Comparison of ENCODE assay signal across 9 cellular contexts in the genomic region with DNA sequence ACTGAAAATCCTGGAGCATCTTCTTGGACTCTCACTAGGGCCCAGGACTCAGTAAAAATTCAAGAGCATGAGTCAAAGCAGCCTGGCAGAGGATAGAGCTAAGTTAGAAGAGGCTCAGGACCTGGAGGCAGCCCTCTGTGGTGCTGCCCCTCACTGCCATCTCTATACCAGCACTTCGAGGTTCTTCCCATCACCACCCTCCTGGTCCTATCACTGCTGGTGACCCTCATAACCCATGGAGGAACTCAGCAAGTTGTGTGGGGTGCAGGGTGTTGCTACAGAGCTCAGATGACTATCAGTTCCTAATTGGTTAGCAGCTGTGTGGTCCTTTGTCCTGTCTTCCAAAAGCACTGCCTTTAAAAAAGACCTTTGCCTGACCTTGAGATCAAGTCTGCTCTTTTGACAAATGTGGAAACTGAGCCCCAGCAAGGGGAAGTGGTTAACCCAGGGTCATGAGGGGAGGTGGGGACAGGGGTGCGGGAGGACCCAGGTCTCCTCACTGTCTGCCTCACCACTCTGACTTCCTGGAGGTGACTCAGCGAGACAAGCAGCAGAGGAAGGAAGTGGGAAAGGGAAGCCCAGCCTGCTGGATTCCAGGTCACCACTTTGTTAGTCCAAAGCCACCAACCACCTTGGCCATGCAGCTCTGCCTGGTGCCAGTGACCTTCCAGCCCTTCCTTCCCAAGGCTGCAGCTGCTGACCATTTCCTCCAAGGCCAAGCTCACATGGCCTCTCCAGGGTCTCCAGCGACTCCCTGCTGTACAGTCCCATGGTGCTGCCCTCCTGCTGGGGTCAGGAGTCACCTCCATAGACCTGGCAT.
A peak's percentile ranks its signal among the peaks of the same experiment; 100 is the strongest.
DNase-seq lines count a peak whose midpoint lies in the region; ATAC-seq, FAIRE-seq and TF ChIP-seq lines count a peak whose summit lies in the region.
"Had no signal": no experiment of that assay in that cellular context is flagged by ENCODE, and none has a peak within 500 bp of the region (broad histone marks: within the 10 kb centered on the region; RNA-seq: fewer than 3 reads in every experiment).

No MANE protein-coding gene starts in this region.

- peak; percentile 81 for FAIRE-seq in GM18507 (lab: Jason Lieb, UNC)
- FAIRE-seq: colon had no signal

- H3K36me3 Mint-ChIP-seq in T-cell, result no peaks in the 10 kb centered on the region

- no peaks in the 10 kb centered on the region for H3K36me3 ChIP-seq in heart right ventricle

- DNase-seq in AML-193 (lab: John Stamatoyannopoulos, UW) (peak; percentile 56 to 61), GM18507 (ENCODE audit: extremely low spot score, insufficient read length, low read depth) (no peak), T-cell (peak in 1 of 34 experiments; percentile 32), heart right ventricle (no peak), NCI-H187 treated with DMSO at 0.1 percent for 48 hours (lab: John Stamatoyannopoulos, UW) (no peak), NCI-H2107 treated with DMSO at 0.1 percent for 48 hours (lab: John Stamatoyannopoulos, UW; ENCODE audit: unreplicated experiment) (no peak)

- CTCF ChIA-PET in T-cell (lab: Charles Lee), result interaction anchor here in 1 of 2 donors (0.7 kb wide), 1 partner anchor 10 kb away, joined by 3 read pairs; no protein-coding TSS in a partner anchor

- no peaks in the 10 kb centered on the region for H3K9me3 Mint-ChIP-seq in T-cell

- 52 to 65% methylated on average over 4 of the region's 4 CpGs for WGBS in heart right ventricle, 2 donors

- H3K27me3 ChIP-seq in heart right ventricle, result no peaks in the 10 kb centered on the region

- peak overlapping the region in 1 of 3 donors; percentile 44 for H3K4me3 Mint-ChIP-seq in T-cell

- no peaks in the 10 kb centered on the region for H3K9me3 ChIP-seq in heart right ventricle

- peak overlapping the region; percentile 61 to 80 for H3K27ac Mint-ChIP-seq in T-cell

- POLR2A ChIA-PET in T-cell (lab: Charles Lee), result interaction anchor here in 1 of 2 donors (0.6 kb wide), 1 partner anchor 1046 kb away, joined by 3 read pairs; no protein-coding TSS in a partner anchor

- H3K4me1 Mint-ChIP-seq in T-cell, result peaks cover 58 to 74% (median 68%) of the 10 kb centered on the region in 3 donors

- peak; percentile 55 to 82 (median 68) for ATAC-seq in T-cell (replicated peaks in 1 of 4)
- peak; percentile 6 to 66 (median 38) for ATAC-seq in heart right ventricle
- ATAC-seq in GM19395 (IDR thresholded peaks at IDR 0.05; ENCODE audit: unreplicated experiment), result no peak
- ATAC-seq in GM19452 (IDR thresholded peaks at IDR 0.05; ENCODE audit: unreplicated experiment), result no peak

- intact Hi-C loops in heart right ventricle (cut with DNase I), result no loop called here

- peaks cover 7 to 56% (median 32%) of the 10 kb centered on the region in 9 donors for H3K4me1 ChIP-seq in heart right ventricle

- no peak for TF ChIP-seq CTCF in heart right ventricle (IDR thresholded peaks at IDR 0.05)

- H3K4me3 ChIP-seq in heart right ventricle, result no peak overlapping the region

- no peaks in the 10 kb centered on the region for H3K27me3 Mint-ChIP-seq in T-cell

- H3K27ac ChIP-seq in heart right ventricle, result peak overlapping the region in 3 of 10 donors; percentile 33 to 61 (median 57)

Comparison
In these comparisons a context has a peak if more than half of its experiments do, and no peak if none do; other contexts are left out.
1. DNase-seq: peak in AML-193 (2 of 2); none in GM18507 (single experiment), heart right ventricle (0 of 2), NCI-H187 treated with DMSO at 0.1 percent for 48 hours (single experiment) and NCI-H2107 treated with DMSO at 0.1 percent for 48 hours (single experiment).
2. ATAC-seq: peak in T-cell (4 of 4) and heart right ventricle (8 of 8); none in GM19395 (single experiment) and GM19452 (single experiment).